ENCODE assay signal across 18 cellular contexts in genomic region chr14:63659726-63660125, GRCh38. TPM values are rescaled to one million over a fixed set of nuclear protein-coding genes. Genes with fewer than 3 reads are reported as not detected.
DNase-seq lines count a peak whose midpoint lies in the region; ATAC-seq and TF ChIP-seq lines count a peak whose summit lies in the region.
"Had no signal": no experiment of that assay in that cellular context is flagged by ENCODE, and none has a peak within 500 bp of the region (broad histone marks: within the 10 kb centered on the region; RNA-seq: fewer than 3 reads in every experiment).

No MANE protein-coding gene starts in this region.

- 90 to 93% (median 90%) methylated on average over 4 of the region's 4 CpGs for WGBS in psoas muscle, 3 donors

- peaks cover 30% of the 10 kb centered on the region for H3K4me1 Mint-ChIP-seq in mesothelial cell of epicardium

- H3K4me1 ChIP-seq in psoas muscle (no peaks in the 10 kb centered on the region), Peyer's patch (peaks cover 0 to 11% (median 0%) of the 10 kb centered on the region in 4 donors), left lung (peaks cover 0 to 6% of the 10 kb centered on the region in 2 donors)
- H3K4me1 ChIP-seq: gastroesophageal sphincter had no signal

- H3K27ac ChIP-seq in caudate nucleus (ENCODE audit: low read depth, low read length) (peak overlapping the region; percentile 89), temporal lobe (ENCODE audit: low read depth, low read length) (peak overlapping the region; percentile 93), psoas muscle (no peak overlapping the region), Peyer's patch (no peak overlapping the region), left lung (no peak overlapping the region)
- H3K27ac ChIP-seq: coronary artery, gastroesophageal sphincter had no signal

- H3K4me3 ChIP-seq in psoas muscle (no peak overlapping the region), Peyer's patch (no peak overlapping the region), left lung (no peak overlapping the region)
- H3K4me3 ChIP-seq: coronary artery, gastroesophageal sphincter, GM12878 had no signal

- H3K9me3 Mint-ChIP-seq in mesothelial cell of epicardium: no peaks in the 10 kb centered on the region
- H3K9me3 Mint-ChIP-seq: T-helper 2 cell treated with Interferon-gamma antibody and Interleukin-4, amounts not matched to agents 5 μg/mL and 100 μg/mL, for 36 hours had no signal

- TF ChIP-seq CTCF in mesothelial cell of epicardium (IDR thresholded peaks at IDR 0.05; ENCODE audit: unreplicated experiment) (no peak), psoas muscle (IDR thresholded peaks at IDR 0.05) (no peak), Peyer's patch (IDR thresholded peaks at IDR 0.05) (no peak), left lung (IDR thresholded peaks at IDR 0.05) (no peak)

- TF ChIP-seq POLR2A in Peyer's patch (IDR thresholded peaks at IDR 0.05): no peak

- no peaks in the 10 kb centered on the region for H3K27me3 Mint-ChIP-seq in mesothelial cell of epicardium (ENCODE audit: low read depth)

- H3K4me3 Mint-ChIP-seq in mesothelial cell of epicardium: no peak overlapping the region
- H3K4me3 Mint-ChIP-seq: T-helper 2 cell treated with Interferon-gamma antibody and Interleukin-4, amounts not matched to agents 5 μg/mL and 100 μg/mL, for 36 hours had no signal

- H3K27me3 ChIP-seq in psoas muscle (ENCODE audit: insufficient read depth in 3 of 3, low read length in 2 of 3): no peaks in the 10 kb centered on the region
- no peaks in the 10 kb centered on the region for H3K27me3 ChIP-seq in Peyer's patch
- H3K27me3 ChIP-seq in left lung: no peaks in the 10 kb centered on the region
- H3K27me3 ChIP-seq: gastroesophageal sphincter had no signal

- intact Hi-C loops in psoas muscle (cut with DNase I): no loop called here
- intact Hi-C loops in left lung (cut with DNase I): no loop called here

- DNase-seq in NCI-H69 (lab: John Stamatoyannopoulos, UW) (peak; percentile 9), caudate nucleus (lab: John Stamatoyannopoulos, UW) (peak in 44 of 61 donors; percentile 6 to 82 (median 39)), mesothelial cell of epicardium (ENCODE audit: low spot score in 2 of 2, unreplicated experiment in 2 of 2) (no peak), psoas muscle (no peak), Peyer's patch (no peak), left lung (no peak)
- DNase-seq: activated CD4-positive, alpha-beta T cell treated with anti-CD3 and anti-CD28 coated beads for 1 hour; aorta; NCI-H2029; NCI-H446 treated with DMSO at 0.1 percent for 48 hours; right cardiac atrium; stimulated activated CD4-positive, alpha-beta T cell treated with anti-CD3 and anti-CD28 coated beads, Interleukin-1b, Interleukin-23, amount 100 ng/mL, for 48 hours had no signal

- H3K36me3 ChIP-seq in psoas muscle (ENCODE audit: insufficient read depth in 1 of 2, low read depth in 1 of 2) (no peaks in the 10 kb centered on the region), Peyer's patch (no peaks in the 10 kb centered on the region), left lung (no peaks in the 10 kb centered on the region)

- H3K36me3 Mint-ChIP-seq in mesothelial cell of epicardium: peaks cover 2% of the 10 kb centered on the region

- H3K27ac Mint-ChIP-seq in mesothelial cell of epicardium: peak overlapping the region; percentile 37
- H3K27ac Mint-ChIP-seq: T-helper 2 cell treated with Interferon-gamma antibody and Interleukin-4, amounts not matched to agents 5 μg/mL and 100 μg/mL, for 36 hours had no signal

- H3K9me3 ChIP-seq in psoas muscle: no peaks in the 10 kb centered on the region
- H3K9me3 ChIP-seq in Peyer's patch: no peaks in the 10 kb centered on the region
- no peaks in the 10 kb centered on the region for H3K9me3 ChIP-seq in left lung
- H3K9me3 ChIP-seq: gastroesophageal sphincter had no signal

- no peak for ATAC-seq in psoas muscle
- no peak for ATAC-seq in GM19452 (IDR thresholded peaks at IDR 0.05; ENCODE audit: unreplicated experiment)
- no peak for ATAC-seq in left lung
- ATAC-seq: gastroesophageal sphincter, GM12878, right cardiac atrium had no signal

RNA-seq across cellular contexts. Expression of gene WDR89, which starts 18.1 kb away (rescaled TPM):
- total RNA-seq in mesothelial cell of epicardium (16.2 to 18.4 TPM (median 16.7 TPM) in 3 replicates), temporal lobe (22.4 TPM), psoas muscle (10 to 100 TPM in 2 of 4 donors, 1 to 10 TPM in 2; 8.6 to 11.4 (median 10.0) TPM), Peyer's patch (1 to 10 TPM; 3.2 to 7.4 (median 5.6) TPM), left lung (10 to 100 TPM; 10.9 to 13.4 TPM)
- 10 to 100 TPM in 1 of 3 donors, 1 to 10 TPM in 2; 5.9 to 12.3 (median 9.7) TPM for polyA plus RNA-seq in psoas muscle

Comparison
In these comparisons a context has a peak if more than half of its experiments do, and no peak if none do; other contexts are left out.
1. DNase-seq: peak in NCI-H69 (single experiment) and caudate nucleus (44 of 61); none in mesothelial cell of epicardium (0 of 2), psoas muscle (0 of 2), Peyer's patch (0 of 3) and left lung (0 of 2).
2. H3K27ac ChIP-seq: peak in caudate nucleus (single experiment) and temporal lobe (single experiment); none in psoas muscle (single experiment), Peyer's patch (0 of 4) and left lung (0 of 2).